17 cellular contexts compared by ENCODE assay signal in the genomic region with DNA sequence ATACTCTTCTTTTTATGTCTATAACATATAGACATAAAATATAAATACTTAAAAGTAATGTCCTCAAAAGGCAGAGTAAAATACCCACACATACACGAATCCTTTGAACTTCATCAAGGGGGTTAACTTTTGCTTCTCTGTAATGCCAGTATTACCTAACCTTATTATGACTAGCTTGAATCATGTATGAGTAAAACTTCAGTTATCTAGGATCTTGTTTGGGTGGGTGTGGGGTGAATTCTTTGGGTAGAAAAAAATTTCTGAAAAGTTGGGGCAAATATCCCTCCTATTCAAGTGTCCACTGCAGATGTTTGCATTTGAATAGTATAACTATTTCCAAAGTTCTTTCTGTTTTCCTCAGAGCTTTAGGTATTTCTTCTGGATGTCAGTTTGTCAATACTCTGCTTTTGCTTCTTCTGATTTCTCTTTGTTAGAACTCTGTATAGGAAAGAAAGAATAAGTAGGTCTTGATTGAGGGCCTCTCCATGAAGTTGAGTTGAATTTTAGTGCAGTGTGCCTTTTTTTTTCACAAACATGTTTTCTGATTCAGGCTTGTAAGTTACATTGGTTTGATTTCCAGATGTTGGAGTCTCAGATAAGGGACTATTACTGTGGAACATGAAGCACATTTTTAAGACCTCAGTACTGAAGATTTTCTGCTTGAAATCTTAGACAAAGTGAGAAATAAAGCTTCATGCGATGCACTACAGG.
DNase-seq lines count a peak whose midpoint lies in the region; ATAC-seq, FAIRE-seq and TF ChIP-seq lines count a peak whose summit lies in the region.
"Had no signal": no experiment of that assay in that cellular context is flagged by ENCODE, and none has a peak within 500 bp of the region (broad histone marks: within the 10 kb centered on the region; RNA-seq: fewer than 3 reads in every experiment).

No MANE protein-coding gene starts in this region.

- H3K4me3 ChIP-seq in astrocyte (ENCODE audit: insufficient read depth, low read depth, low read length) (no peak overlapping the region), retinal pigment epithelial cell (ENCODE audit: low read length) (no peak overlapping the region), mesendoderm (ENCODE audit: low read length) (no peak overlapping the region)
- H3K4me3 ChIP-seq: colonic mucosa had no signal

- H3K9me3 ChIP-seq in astrocyte (ENCODE audit: insufficient read depth, low read depth, low read length): no peaks in the 10 kb centered on the region
- H3K9me3 ChIP-seq: colonic mucosa had no signal

- H2BK5ac ChIP-seq in mesendoderm (ENCODE audit: low read length): no peak overlapping the region

- H3K79me1 ChIP-seq in mesendoderm (ENCODE audit: low read length): peaks cover 2% of the 10 kb centered on the region

- no peak overlapping the region for H4K5ac ChIP-seq in mesendoderm (ENCODE audit: low read length)

- H3K4ac ChIP-seq in mesendoderm (ENCODE audit: low read depth, low read length): no peak overlapping the region

- no peaks in the 10 kb centered on the region for H3K9me3 Mint-ChIP-seq in astrocyte (ENCODE audit: unreplicated experiment)

- H3K36me3 ChIP-seq in astrocyte (ENCODE audit: insufficient read depth, low read length) (no peaks in the 10 kb centered on the region), mesendoderm (ENCODE audit: control insufficient read depth, insufficient read depth, low read length) (no peaks in the 10 kb centered on the region)
- H3K36me3 ChIP-seq: colonic mucosa had no signal

- no peak overlapping the region for H2BK120ac ChIP-seq in mesendoderm (ENCODE audit: low read depth, low read length)

- no peaks in the 10 kb centered on the region for H4K20me1 ChIP-seq in astrocyte (ENCODE audit: insufficient read depth, low read length)

- WGBS in mesendoderm (ENCODE audit: extremely low coverage, insufficient coverage, low lambda C conversion rate): no CpG with 5 or more reads among the region's 2 CpGs

- H2AK5ac ChIP-seq in mesendoderm (ENCODE audit: low read length): no peak overlapping the region

- H3K18ac ChIP-seq in mesendoderm (ENCODE audit: low read length): no peak overlapping the region

- H3K4me3 Mint-ChIP-seq in astrocyte (ENCODE audit: unreplicated experiment): no peak overlapping the region
- H3K4me3 Mint-ChIP-seq: CD14-positive monocyte, naive B cell had no signal

- H3K4me2 ChIP-seq in astrocyte (ENCODE audit: low read length) (peak overlapping the region; percentile 77), mesendoderm (ENCODE audit: low read length) (no peak overlapping the region)

- no peaks in the 10 kb centered on the region for H3K79me2 ChIP-seq in astrocyte (ENCODE audit: insufficient read depth, low read length)
- H3K79me2 ChIP-seq in mesendoderm (ENCODE audit: control insufficient read depth, insufficient read depth, low read length): no peaks in the 10 kb centered on the region

- H2AFZ ChIP-seq in astrocyte (ENCODE audit: low read depth, low read length): peak overlapping the region; percentile 6

- H2BK15ac ChIP-seq in mesendoderm (replicated peaks; ENCODE audit: low read depth): no peak overlapping the region

- intact Hi-C loops in left ventricle myocardium superior (cut with micrococcal nuclease): no loop called here

- no peak overlapping the region for H3K23ac ChIP-seq in mesendoderm (ENCODE audit: low read length)

- peak overlapping the region; percentile 83 for H3K27ac Mint-ChIP-seq in astrocyte (ENCODE audit: unreplicated experiment)
- H3K27ac Mint-ChIP-seq: CD14-positive monocyte, naive B cell had no signal

- no peak for TF ChIP-seq POLR2A in H54 (IDR thresholded peaks at IDR 0.05; ENCODE audit: low read depth, low read length)

- H3K56ac ChIP-seq in mesendoderm (ENCODE audit: low read length): no peak overlapping the region

- H3K9ac ChIP-seq in astrocyte (ENCODE audit: low read length) (peak overlapping the region; percentile 55), mesendoderm (ENCODE audit: low read length) (no peak overlapping the region)

- H3K27me3 ChIP-seq in astrocyte (ENCODE audit: insufficient read depth, low read length) (no peaks in the 10 kb centered on the region), mesendoderm (ENCODE audit: insufficient read depth, low read length, poor library complexity) (no peaks in the 10 kb centered on the region)
- H3K27me3 ChIP-seq: colonic mucosa had no signal

- TF ChIP-seq CTCF in astrocyte (IDR thresholded peaks at IDR 0.05; ENCODE audit: insufficient read depth, low read depth, low read length) (no peak), retinal pigment epithelial cell (conservative IDR thresholded peaks at IDR 0.05; ENCODE audit: low read depth, low read length) (no peak)

- H3K27ac ChIP-seq in astrocyte (ENCODE audit: low read depth, low read length): peak overlapping the region; percentile 59
- no peak overlapping the region for H3K27ac ChIP-seq in mesendoderm (ENCODE audit: low read depth, low read length)
- H3K27ac ChIP-seq: colonic mucosa had no signal

- H3K4me1 ChIP-seq in astrocyte (ENCODE audit: insufficient read depth, low read length): peaks cover 20% of the 10 kb centered on the region
- H3K4me1 ChIP-seq in mesendoderm (ENCODE audit: control insufficient read depth, low read depth, low read length): no peaks in the 10 kb centered on the region
- H3K4me1 ChIP-seq: colonic mucosa had no signal

- no peaks in the 10 kb centered on the region for H3K36me3 Mint-ChIP-seq in astrocyte (ENCODE audit: low read depth, unreplicated experiment)
- H3K36me3 Mint-ChIP-seq: CD14-positive monocyte, naive B cell had no signal

- H3K27me3 Mint-ChIP-seq in astrocyte (ENCODE audit: low read depth, unreplicated experiment): no peaks in the 10 kb centered on the region
- H3K27me3 Mint-ChIP-seq: naive B cell had no signal

- DNase-seq in HT1080 (ENCODE audit: low read depth) (peak; percentile 60), astrocyte (ENCODE audit: low read depth) (peak; percentile 64), left ventricle myocardium superior (no peak), retinal pigment epithelial cell (ENCODE audit: low read depth) (peak; percentile 15), NCI-H345 treated with DMSO at 0.1 percent for 48 hours (lab: John Stamatoyannopoulos, UW; ENCODE audit: unreplicated experiment) (no peak), mesendoderm (no peak), H54 (ENCODE audit: insufficient read length, low spot score) (no peak)
- DNase-seq: activated naive CD4-positive, alpha-beta T cell; colonic mucosa; naive B cell; SHP77 treated with DMSO at 0.1 percent for 48 hours; small intestine had no signal

- peak; percentile 72 for ATAC-seq in left ventricle myocardium superior
- ATAC-seq in GM19351 (IDR thresholded peaks at IDR 0.05; ENCODE audit: unreplicated experiment): no peak

- peaks cover 22% of the 10 kb centered on the region for H3K4me1 Mint-ChIP-seq in astrocyte (ENCODE audit: low read depth, unreplicated experiment)
- H3K4me1 Mint-ChIP-seq: CD14-positive monocyte, naive B cell had no signal

- no peak for FAIRE-seq in astrocyte (lab: Jason Lieb, UNC)
- FAIRE-seq in H54 (lab: Jason Lieb, UNC): no peak
- FAIRE-seq: G401.6, islet of Langerhans, small intestine, TTC549 had no signal

- no peak overlapping the region for H4K8ac ChIP-seq in mesendoderm (ENCODE audit: low read depth, low read length)

Comparison
In these comparisons a context has a peak if more than half of its experiments do, and no peak if none do; other contexts are left out.
1. DNase-seq: peak in HT1080 (single experiment), astrocyte (single experiment) and retinal pigment epithelial cell (single experiment); none in left ventricle myocardium superior (single experiment), NCI-H345 treated with DMSO at 0.1 percent for 48 hours (single experiment), mesendoderm (single experiment) and H54 (single experiment).